Comparison of ENCODE assay signal across 1 cellular context in the genomic region with DNA sequence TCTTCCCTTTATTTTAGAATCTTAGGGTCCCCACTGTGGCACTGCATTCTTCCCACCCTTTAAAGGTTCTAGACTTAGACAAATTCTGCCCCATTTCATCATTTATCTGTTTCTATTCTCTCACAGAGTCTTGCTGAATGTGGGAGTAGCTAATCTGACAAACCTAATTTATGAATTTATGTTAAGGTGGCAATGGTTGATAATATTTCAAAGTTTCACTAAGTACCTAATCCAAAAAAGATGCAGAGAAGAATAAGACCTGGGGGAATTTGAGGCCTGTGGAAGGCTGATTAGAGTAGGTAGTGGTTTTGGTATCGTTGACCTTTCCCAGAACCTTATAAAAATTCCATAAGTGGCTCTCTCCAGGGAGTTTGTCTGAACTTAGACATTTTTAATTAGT.
TF ChIP-seq lines count a peak whose summit lies in the region.

No MANE protein-coding gene starts in this region.

TF ChIP-seq in K562, 482 proteins besides CTCF, POLR2A, EP300 and RAD21 (continued from another document):
- TF ChIP-seq, protein P1, sequence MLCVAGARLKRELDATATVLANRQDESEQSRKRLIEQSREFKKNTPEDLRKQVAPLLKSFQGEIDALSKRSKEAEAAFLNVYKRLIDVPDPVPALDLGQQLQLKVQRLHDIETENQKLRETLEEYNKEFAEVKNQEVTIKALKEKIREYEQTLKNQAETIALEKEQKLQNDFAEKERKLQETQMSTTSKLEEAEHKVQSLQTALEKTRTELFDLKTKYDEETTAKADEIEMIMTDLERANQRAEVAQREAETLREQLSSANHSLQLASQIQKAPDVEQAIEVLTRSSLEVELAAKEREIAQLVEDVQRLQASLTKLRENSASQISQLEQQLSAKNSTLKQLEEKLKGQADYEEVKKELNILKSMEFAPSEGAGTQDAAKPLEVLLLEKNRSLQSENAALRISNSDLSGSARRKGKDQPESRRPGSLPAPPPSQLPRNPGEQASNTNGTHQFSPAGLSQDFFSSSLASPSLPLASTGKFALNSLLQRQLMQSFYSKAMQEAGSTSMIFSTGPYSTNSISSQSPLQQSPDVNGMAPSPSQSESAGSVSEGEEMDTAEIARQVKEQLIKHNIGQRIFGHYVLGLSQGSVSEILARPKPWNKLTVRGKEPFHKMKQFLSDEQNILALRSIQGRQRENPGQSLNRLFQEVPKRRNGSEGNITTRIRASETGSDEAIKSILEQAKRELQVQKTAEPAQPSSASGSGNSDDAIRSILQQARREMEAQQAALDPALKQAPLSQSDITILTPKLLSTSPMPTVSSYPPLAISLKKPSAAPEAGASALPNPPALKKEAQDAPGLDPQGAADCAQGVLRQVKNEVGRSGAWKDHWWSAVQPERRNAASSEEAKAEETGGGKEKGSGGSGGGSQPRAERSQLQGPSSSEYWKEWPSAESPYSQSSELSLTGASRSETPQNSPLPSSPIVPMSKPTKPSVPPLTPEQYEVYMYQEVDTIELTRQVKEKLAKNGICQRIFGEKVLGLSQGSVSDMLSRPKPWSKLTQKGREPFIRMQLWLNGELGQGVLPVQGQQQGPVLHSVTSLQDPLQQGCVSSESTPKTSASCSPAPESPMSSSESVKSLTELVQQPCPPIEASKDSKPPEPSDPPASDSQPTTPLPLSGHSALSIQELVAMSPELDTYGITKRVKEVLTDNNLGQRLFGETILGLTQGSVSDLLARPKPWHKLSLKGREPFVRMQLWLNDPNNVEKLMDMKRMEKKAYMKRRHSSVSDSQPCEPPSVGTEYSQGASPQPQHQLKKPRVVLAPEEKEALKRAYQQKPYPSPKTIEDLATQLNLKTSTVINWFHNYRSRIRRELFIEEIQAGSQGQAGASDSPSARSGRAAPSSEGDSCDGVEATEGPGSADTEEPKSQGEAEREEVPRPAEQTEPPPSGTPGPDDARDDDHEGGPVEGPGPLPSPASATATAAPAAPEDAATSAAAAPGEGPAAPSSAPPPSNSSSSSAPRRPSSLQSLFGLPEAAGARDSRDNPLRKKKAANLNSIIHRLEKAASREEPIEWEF (CRISPR knock-in tag; IDR thresholded peaks at IDR 0.05): no peak
- peak; percentile 55 for TF ChIP-seq TCF3 (CRISPR knock-in tag; IDR thresholded peaks at IDR 0.05)
- no peak for TF ChIP-seq HNRNPUL1 (IDR thresholded peaks at IDR 0.05; ENCODE audit: low read length)
- TF ChIP-seq KAT7 (CRISPR knock-in tag; IDR thresholded peaks at IDR 0.05; ENCODE audit: borderline replicate concordance): no peak
- TF ChIP-seq ZNF668 (CRISPR knock-in tag; IDR thresholded peaks at IDR 0.05): no peak
- TF ChIP-seq SRSF1 (IDR thresholded peaks at IDR 0.05; ENCODE audit: low read depth, low read length): no peak
- TF ChIP-seq, protein P2, sequence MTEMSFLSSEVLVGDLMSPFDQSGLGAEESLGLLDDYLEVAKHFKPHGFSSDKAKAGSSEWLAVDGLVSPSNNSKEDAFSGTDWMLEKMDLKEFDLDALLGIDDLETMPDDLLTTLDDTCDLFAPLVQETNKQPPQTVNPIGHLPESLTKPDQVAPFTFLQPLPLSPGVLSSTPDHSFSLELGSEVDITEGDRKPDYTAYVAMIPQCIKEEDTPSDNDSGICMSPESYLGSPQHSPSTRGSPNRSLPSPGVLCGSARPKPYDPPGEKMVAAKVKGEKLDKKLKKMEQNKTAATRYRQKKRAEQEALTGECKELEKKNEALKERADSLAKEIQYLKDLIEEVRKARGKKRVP (CRISPR knock-in tag; IDR thresholded peaks at IDR 0.05): no peak
- TF ChIP-seq MEIS2 (IDR thresholded peaks at IDR 0.05; ENCODE audit: partially characterized antibody): peak; percentile 48
- TF ChIP-seq LCOR (CRISPR knock-in tag; IDR thresholded peaks at IDR 0.05): no peak
- TF ChIP-seq, protein P3, sequence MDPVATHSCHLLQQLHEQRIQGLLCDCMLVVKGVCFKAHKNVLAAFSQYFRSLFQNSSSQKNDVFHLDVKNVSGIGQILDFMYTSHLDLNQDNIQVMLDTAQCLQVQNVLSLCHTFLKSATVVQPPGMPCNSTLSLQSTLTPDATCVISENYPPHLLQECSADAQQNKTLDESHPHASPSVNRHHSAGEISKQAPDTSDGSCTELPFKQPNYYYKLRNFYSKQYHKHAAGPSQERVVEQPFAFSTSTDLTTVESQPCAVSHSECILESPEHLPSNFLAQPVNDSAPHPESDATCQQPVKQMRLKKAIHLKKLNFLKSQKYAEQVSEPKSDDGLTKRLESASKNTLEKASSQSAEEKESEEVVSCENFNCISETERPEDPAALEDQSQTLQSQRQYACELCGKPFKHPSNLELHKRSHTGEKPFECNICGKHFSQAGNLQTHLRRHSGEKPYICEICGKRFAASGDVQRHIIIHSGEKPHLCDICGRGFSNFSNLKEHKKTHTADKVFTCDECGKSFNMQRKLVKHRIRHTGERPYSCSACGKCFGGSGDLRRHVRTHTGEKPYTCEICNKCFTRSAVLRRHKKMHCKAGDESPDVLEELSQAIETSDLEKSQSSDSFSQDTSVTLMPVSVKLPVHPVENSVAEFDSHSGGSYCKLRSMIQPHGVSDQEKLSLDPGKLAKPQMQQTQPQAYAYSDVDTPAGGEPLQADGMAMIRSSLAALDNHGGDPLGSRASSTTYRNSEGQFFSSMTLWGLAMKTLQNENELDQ (CRISPR knock-in tag; IDR thresholded peaks at IDR 0.05; ENCODE audit: borderline replicate concordance): no peak
- TF ChIP-seq, protein P4, sequence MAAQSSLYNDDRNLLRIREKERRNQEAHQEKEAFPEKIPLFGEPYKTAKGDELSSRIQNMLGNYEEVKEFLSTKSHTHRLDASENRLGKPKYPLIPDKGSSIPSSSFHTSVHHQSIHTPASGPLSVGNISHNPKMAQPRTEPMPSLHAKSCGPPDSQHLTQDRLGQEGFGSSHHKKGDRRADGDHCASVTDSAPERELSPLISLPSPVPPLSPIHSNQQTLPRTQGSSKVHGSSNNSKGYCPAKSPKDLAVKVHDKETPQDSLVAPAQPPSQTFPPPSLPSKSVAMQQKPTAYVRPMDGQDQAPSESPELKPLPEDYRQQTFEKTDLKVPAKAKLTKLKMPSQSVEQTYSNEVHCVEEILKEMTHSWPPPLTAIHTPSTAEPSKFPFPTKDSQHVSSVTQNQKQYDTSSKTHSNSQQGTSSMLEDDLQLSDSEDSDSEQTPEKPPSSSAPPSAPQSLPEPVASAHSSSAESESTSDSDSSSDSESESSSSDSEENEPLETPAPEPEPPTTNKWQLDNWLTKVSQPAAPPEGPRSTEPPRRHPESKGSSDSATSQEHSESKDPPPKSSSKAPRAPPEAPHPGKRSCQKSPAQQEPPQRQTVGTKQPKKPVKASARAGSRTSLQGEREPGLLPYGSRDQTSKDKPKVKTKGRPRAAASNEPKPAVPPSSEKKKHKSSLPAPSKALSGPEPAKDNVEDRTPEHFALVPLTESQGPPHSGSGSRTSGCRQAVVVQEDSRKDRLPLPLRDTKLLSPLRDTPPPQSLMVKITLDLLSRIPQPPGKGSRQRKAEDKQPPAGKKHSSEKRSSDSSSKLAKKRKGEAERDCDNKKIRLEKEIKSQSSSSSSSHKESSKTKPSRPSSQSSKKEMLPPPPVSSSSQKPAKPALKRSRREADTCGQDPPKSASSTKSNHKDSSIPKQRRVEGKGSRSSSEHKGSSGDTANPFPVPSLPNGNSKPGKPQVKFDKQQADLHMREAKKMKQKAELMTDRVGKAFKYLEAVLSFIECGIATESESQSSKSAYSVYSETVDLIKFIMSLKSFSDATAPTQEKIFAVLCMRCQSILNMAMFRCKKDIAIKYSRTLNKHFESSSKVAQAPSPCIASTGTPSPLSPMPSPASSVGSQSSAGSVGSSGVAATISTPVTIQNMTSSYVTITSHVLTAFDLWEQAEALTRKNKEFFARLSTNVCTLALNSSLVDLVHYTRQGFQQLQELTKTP (IDR thresholded peaks at IDR 0.05; ENCODE audit: low read depth in 1 of 2, partially characterized antibody in 2 of 2): no peak
- TF ChIP-seq, protein P5, sequence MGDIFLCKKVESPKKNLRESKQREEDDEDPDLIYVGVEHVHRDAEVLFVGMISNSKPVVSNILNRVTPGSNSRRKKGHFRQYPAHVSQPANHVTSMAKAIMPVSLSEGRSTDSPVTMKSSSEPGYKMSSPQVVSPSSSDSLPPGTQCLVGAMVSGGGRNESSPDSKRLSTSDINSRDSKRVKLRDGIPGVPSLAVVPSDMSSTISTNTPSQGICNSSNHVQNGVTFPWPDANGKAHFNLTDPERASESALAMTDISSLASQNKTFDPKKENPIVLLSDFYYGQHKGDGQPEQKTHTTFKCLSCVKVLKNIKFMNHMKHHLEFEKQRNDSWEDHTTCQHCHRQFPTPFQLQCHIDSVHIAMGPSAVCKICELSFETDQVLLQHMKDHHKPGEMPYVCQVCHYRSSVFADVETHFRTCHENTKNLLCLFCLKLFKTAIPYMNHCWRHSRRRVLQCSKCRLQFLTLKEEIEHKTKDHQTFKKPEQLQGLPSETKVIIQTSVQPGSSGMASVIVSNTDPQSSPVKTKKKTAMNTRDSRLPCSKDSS (IDR thresholded peaks at IDR 0.05; ENCODE audit: low read depth, partially characterized antibody): no peak
- TF ChIP-seq MED1 (CRISPR knock-in tag; IDR thresholded peaks at IDR 0.05; ENCODE audit: borderline replicate concordance): no peak
- TF ChIP-seq, protein P6, sequence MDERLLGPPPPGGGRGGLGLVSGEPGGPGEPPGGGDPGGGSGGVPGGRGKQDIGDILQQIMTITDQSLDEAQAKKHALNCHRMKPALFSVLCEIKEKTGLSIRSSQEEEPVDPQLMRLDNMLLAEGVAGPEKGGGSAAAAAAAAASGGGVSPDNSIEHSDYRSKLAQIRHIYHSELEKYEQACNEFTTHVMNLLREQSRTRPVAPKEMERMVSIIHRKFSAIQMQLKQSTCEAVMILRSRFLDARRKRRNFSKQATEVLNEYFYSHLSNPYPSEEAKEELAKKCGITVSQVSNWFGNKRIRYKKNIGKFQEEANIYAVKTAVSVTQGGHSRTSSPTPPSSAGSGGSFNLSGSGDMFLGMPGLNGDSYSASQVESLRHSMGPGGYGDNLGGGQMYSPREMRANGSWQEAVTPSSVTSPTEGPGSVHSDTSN (CRISPR knock-in tag; IDR thresholded peaks at IDR 0.05; ENCODE audit: low read depth): no peak
- TF ChIP-seq, protein P6 (tag; conservative IDR thresholded peaks at IDR 0.05; ENCODE audit: low read depth): 0 out of 2 replicates have a peak, but pooled peaks have one; percentile 20
- TF ChIP-seq TAL1 (IDR thresholded peaks at IDR 0.05): peak; percentile 51; the same call in 1 of the 2 replicates
- TF ChIP-seq SLC30A9 (CRISPR knock-in tag; IDR thresholded peaks at IDR 0.05): no peak
- TF ChIP-seq ZNF75A (CRISPR knock-in tag; IDR thresholded peaks at IDR 0.05): no peak
- TF ChIP-seq FIP1L1 (IDR thresholded peaks at IDR 0.05; ENCODE audit: low read depth, low read length, poor library complexity, severe bottlenecking): no peak
- no peak for TF ChIP-seq PML (IDR thresholded peaks at IDR 0.05; ENCODE audit: low read length)
- no peak for TF ChIP-seq CBX3 (IDR thresholded peaks at IDR 0.05; ENCODE audit: borderline replicate concordance in 1 of 2, low read length in 2 of 2)
- no peak for TF ChIP-seq ZNF41 (CRISPR knock-in tag; conservative IDR thresholded peaks at IDR 0.05)
- no peak for TF ChIP-seq FUS (optimal IDR thresholded peaks at IDR 0.05; ENCODE audit: low read depth, low read length)
- no peak for TF ChIP-seq TRIM24 (IDR thresholded peaks at IDR 0.05)
- TF ChIP-seq KDM2B (CRISPR knock-in tag; IDR thresholded peaks at IDR 0.05): no peak
